ENCODE assay signal across 8 cellular contexts in the genomic region with DNA sequence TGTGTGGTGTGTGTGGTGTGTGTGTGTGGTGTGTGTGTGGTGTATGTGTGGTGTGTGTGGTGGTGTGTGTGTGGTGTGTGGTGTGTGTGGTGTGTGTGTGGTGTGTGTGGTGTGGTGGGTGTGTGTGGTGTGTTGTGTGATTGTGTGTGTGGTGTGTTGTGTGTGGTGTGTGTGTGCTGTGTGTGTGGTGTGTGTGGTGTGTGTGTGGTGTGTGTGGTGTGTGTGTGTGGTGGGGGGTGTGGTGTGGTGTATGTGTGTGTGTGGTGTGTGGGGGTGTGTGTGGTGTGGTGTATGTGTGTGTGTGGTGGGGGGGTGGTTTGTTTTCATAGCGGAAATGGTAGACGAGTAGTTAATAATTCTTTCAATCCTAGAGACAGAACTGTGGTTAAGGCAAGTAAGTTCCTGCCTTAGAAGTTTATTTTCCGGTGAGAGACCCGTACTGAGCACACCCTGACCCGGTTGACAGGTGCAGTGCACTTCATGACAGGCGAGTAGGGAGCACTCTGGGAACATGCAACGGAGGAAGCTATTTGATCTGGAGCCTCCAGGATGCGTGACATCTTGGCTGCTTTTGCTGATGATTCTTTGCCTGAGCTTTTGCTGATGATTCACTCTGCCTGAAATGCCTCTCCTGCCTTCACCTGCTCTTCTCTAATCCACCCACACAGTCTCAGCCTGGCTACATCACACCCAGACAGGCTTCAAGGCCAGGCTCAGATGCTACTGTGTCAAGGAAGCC. TPM values are rescaled to one million over a fixed set of nuclear protein-coding genes. Genes with fewer than 3 reads are reported as not detected.
DNase-seq lines count a peak whose midpoint lies in the region; ATAC-seq and TF ChIP-seq lines count a peak whose summit lies in the region.

No MANE protein-coding gene starts in this region.

- peak overlapping the region; percentile 3 for H3K4me2 ChIP-seq in mesenchymal stem cell (ENCODE audit: low read length, poor library complexity, severe bottlenecking)

- ATAC-seq in GM19023 (IDR thresholded peaks at IDR 0.05; ENCODE audit: unreplicated experiment) (peak; percentile 76), HG03060 (IDR thresholded peaks at IDR 0.05; ENCODE audit: low read depth, unreplicated experiment) (peak; percentile 65)

- no peak overlapping the region for H2AFZ ChIP-seq in mesenchymal stem cell (ENCODE audit: low read depth, low read length)

- H3K4me1 ChIP-seq in mesenchymal stem cell (ENCODE audit: control insufficient read depth, insufficient read depth, low read depth, low read length) (peaks cover 22% of the 10 kb centered on the region), tibial artery (no peaks in the 10 kb centered on the region)

- H3K9ac ChIP-seq in mesenchymal stem cell (ENCODE audit: low read length) = no peak overlapping the region

- no peak overlapping the region for H2BK5ac ChIP-seq in mesenchymal stem cell (ENCODE audit: low read depth, low read length, poor library complexity, severe bottlenecking)

- peak; percentile 50 to 58 for DNase-seq in activated CD4-positive, alpha-beta T cell treated with anti-CD3 and anti-CD28 coated beads, Interleukin-2, amount 50 U/mL, for 4 hours
- no peak for DNase-seq in mesenchymal stem cell
- no peak for DNase-seq in KG1 (lab: John Stamatoyannopoulos, UW)
- no peak for DNase-seq in NCI-H82 treated with DMSO at 0.1 percent for 48 hours (lab: John Stamatoyannopoulos, UW; ENCODE audit: unreplicated experiment)
- no peak for DNase-seq in tibial artery
- DNase-seq in NCI-H1694 (lab: John Stamatoyannopoulos, UW) = no peak

- H3K4me3 ChIP-seq in mesenchymal stem cell (ENCODE audit: insufficient read depth in 1 of 2, low read depth in 1 of 2, low read length in 2 of 2) (no peak overlapping the region), tibial artery (no peak overlapping the region)

- H3K9me3 ChIP-seq in mesenchymal stem cell (ENCODE audit: control insufficient read depth, low read length) (no peaks in the 10 kb centered on the region), tibial artery (no peaks in the 10 kb centered on the region)

- TF ChIP-seq CTCF in tibial artery (IDR thresholded peaks at IDR 0.05) = no peak

- 81% methylated on average over 8 of the region's 8 CpGs for WGBS in mesenchymal stem cell

- H2AK5ac ChIP-seq in mesenchymal stem cell (ENCODE audit: low read length, severe bottlenecking) = peak overlapping the region; percentile 63

- no peak overlapping the region for H3K14ac ChIP-seq in mesenchymal stem cell (ENCODE audit: low read length in 2 of 2)

- no peak overlapping the region for H2BK15ac ChIP-seq in mesenchymal stem cell (ENCODE audit: low read depth, poor library complexity, severe bottlenecking)

- peak overlapping the region; percentile 52 for H3K27ac ChIP-seq in mesenchymal stem cell (ENCODE audit: low read length, poor library complexity, severe bottlenecking)
- no peak overlapping the region for H3K27ac ChIP-seq in tibial artery

- no peak overlapping the region for H2BK12ac ChIP-seq in mesenchymal stem cell (ENCODE audit: low read length in 2 of 2)

- no peak overlapping the region for H3K18ac ChIP-seq in mesenchymal stem cell (ENCODE audit: low read depth in 1 of 2, low read length in 2 of 2)

- no peak overlapping the region for H4K91ac ChIP-seq in mesenchymal stem cell (ENCODE audit: low read length)

- H3K79me1 ChIP-seq in mesenchymal stem cell (replicated peaks; ENCODE audit: low read length, poor library complexity, severe bottlenecking) = no peaks in the 10 kb centered on the region

- H3K36me3 ChIP-seq in mesenchymal stem cell (ENCODE audit: control insufficient read depth in 1 of 2, insufficient read depth in 2 of 2, low read depth in 1 of 2, low read length in 2 of 2) (no peaks in the 10 kb centered on the region), tibial artery (no peaks in the 10 kb centered on the region)

- intact Hi-C loops in tibial artery (cut with DNase I; ENCODE audit: low total_unique reads) = no loop called here

- H3K27me3 ChIP-seq in mesenchymal stem cell (ENCODE audit: control insufficient read depth in 1 of 2, insufficient read depth in 1 of 2, low read length in 2 of 2) (peaks cover 0 to 44% of the 10 kb centered on the region in 2 experiments), tibial artery (peaks cover 0 to 8% of the 10 kb centered on the region in 2 donors)

- no peak overlapping the region for H3K4ac ChIP-seq in mesenchymal stem cell (ENCODE audit: low read depth in 1 of 2, low read length in 2 of 2)

- H3K23ac ChIP-seq in mesenchymal stem cell (ENCODE audit: low read length in 2 of 2) = no peak overlapping the region

- H4K8ac ChIP-seq in mesenchymal stem cell (ENCODE audit: low read length) = no peak overlapping the region

- H2BK120ac ChIP-seq in mesenchymal stem cell (ENCODE audit: low read depth, low read length) = no peak overlapping the region

RNA-seq across cellular contexts. Expression of gene FAT2, which starts 21.7 kb away (rescaled TPM):
- polyA plus RNA-seq in mesenchymal stem cell (2013, experiment 1 of 2) = not detected
- polyA plus RNA-seq in mesenchymal stem cell (2013, experiment 2 of 2) = not detected

Comparison
In these comparisons a context has a peak if more than half of its experiments do, and no peak if none do; other contexts are left out.
1. DNase-seq: peak in activated CD4-positive, alpha-beta T cell treated with anti-CD3 and anti-CD28 coated beads, Interleukin-2, amount 50 U/mL, for 4 hours (2 of 2); none in mesenchymal stem cell (single experiment), KG1 (single experiment), NCI-H82 treated with DMSO at 0.1 percent for 48 hours (single experiment), tibial artery (0 of 2) and NCI-H1694 (single experiment).